9 cellular contexts compared by ENCODE assay signal in genomic region chr19:33301011-33301899, GRCh38. TPM values are rescaled to one million over a fixed set of nuclear protein-coding genes. Genes with fewer than 3 reads are reported as not detected.
DNase-seq lines count a peak whose midpoint lies in the region; ATAC-seq, FAIRE-seq and TF ChIP-seq lines count a peak whose summit lies in the region.
"Had no signal": no experiment of that assay in that cellular context is flagged by ENCODE, and none has a peak within 500 bp of the region (broad histone marks: within the 10 kb centered on the region; RNA-seq: fewer than 3 reads in every experiment).

No MANE protein-coding gene starts in this region.

- H3K27ac ChIP-seq in ACC112 (ENCODE audit: low read depth, low read length), result no peak overlapping the region
- peak overlapping the region; percentile 90 for H3K27ac ChIP-seq in HL-60 (replicated peaks)
- H3K27ac ChIP-seq in endothelial cell of umbilical vein (ENCODE audit: insufficient read depth, low read depth, low read length), result no peak overlapping the region

- no peaks in the 10 kb centered on the region for H3K9me3 Mint-ChIP-seq in natural killer cell treated with Interleukin-12 subunit alpha and Interleukin-12 subunit beta and Interleukin-15 and Interleukin-18, amount 100 ng/mL, for 72 hours

- dilution Hi-C loops in endothelial cell of umbilical vein (cut with MboI; ENCODE audit: extremely low pct_ligation_motif_present, low sequenced_read_pairs), result no loop called here

- H3K27ac Mint-ChIP-seq in natural killer cell treated with Interleukin-12 subunit alpha and Interleukin-12 subunit beta and Interleukin-15 and Interleukin-18, amount 100 ng/mL, for 72 hours, result no peak overlapping the region

- FAIRE-seq in endothelial cell of umbilical vein (lab: Jason Lieb, UNC), result no peak

- DNase-seq in HL-60 (ENCODE audit: low read depth in 1 of 2, low spot score in 1 of 2) (no peak), endothelial cell of umbilical vein (ENCODE audit: low read depth, low spot score) (no peak), mucosa of gallbladder (ENCODE audit: low spot score) (no peak)
- no peak for DNase-seq in natural killer cell treated with Interleukin-12 subunit alpha and Interleukin-12 subunit beta and Interleukin-15 and Interleukin-18, amount 100 ng/mL, for 72 hours (ENCODE audit: low spot score)
- no peak for DNase-seq in activated naive CD4-positive, alpha-beta T cell treated with anti-CD3 and anti-CD28 coated beads, Interleukin-2, amount 50 U/mL, for 16 hours

- H3K9me1 ChIP-seq in endothelial cell of umbilical vein (replicated peaks; ENCODE audit: control insufficient read depth, extremely low read depth, insufficient read depth, low read length), result no peaks in the 10 kb centered on the region

- H4K20me1 ChIP-seq in endothelial cell of umbilical vein (replicated peaks; ENCODE audit: control insufficient read depth, extremely low read depth, insufficient read depth, low read length), result no peaks in the 10 kb centered on the region

- TF ChIP-seq CTCF in HL-60 (IDR thresholded peaks at IDR 0.05; ENCODE audit: insufficient read depth, low read length) (no peak), endothelial cell of umbilical vein (IDR thresholded peaks at IDR 0.05; ENCODE audit: extremely low read depth in 1 of 2, insufficient read depth in 1 of 2, low read depth in 1 of 2, low read length in 2 of 2) (no peak)

- BruUV-seq in endothelial cell of umbilical vein (replicated peaks; lab: Mats Ljungman, UMichigan), result no TSS peak

- ATAC-seq in natural killer cell treated with Interleukin-12 subunit alpha and Interleukin-12 subunit beta and Interleukin-15 and Interleukin-18, amount 100 ng/mL, for 72 hours, result no peak
- ATAC-seq in GM21528 (IDR thresholded peaks at IDR 0.05; ENCODE audit: low FRiP score, unreplicated experiment) (no peak), GM19452 (IDR thresholded peaks at IDR 0.05; ENCODE audit: unreplicated experiment) (no peak)

- H3K4me3 ChIP-seq in ACC112 (ENCODE audit: low read depth, low read length) (peak overlapping the region; percentile 36; the same call in 1 of the 2 replicates), HL-60 (replicated peaks; ENCODE audit: insufficient read depth, low read length) (peak overlapping the region; percentile 74), endothelial cell of umbilical vein (replicated peaks in 1 of 3; ENCODE audit: insufficient read depth in 1 of 3, low read depth in 1 of 3, low read length in 3 of 3) (no peak overlapping the region)

- H3K36me3 Mint-ChIP-seq in natural killer cell treated with Interleukin-12 subunit alpha and Interleukin-12 subunit beta and Interleukin-15 and Interleukin-18, amount 100 ng/mL, for 72 hours, result no peaks in the 10 kb centered on the region

- POLR2A ChIA-PET in endothelial cell of umbilical vein (lab: Charles Lee), result no interaction called here

- no peaks in the 10 kb centered on the region for H3K4me1 Mint-ChIP-seq in natural killer cell treated with Interleukin-12 subunit alpha and Interleukin-12 subunit beta and Interleukin-15 and Interleukin-18, amount 100 ng/mL, for 72 hours (ENCODE audit: low read depth in 2 of 2)

- CTCF ChIA-PET in endothelial cell of umbilical vein (lab: Charles Lee), result interaction anchor here (1.3 kb wide), 1 partner anchor 106 kb away, joined by 3 read pairs; no protein-coding TSS in a partner anchor

- peaks cover 0 to 3% of the 10 kb centered on the region in 2 donors for H3K27me3 Mint-ChIP-seq in natural killer cell treated with Interleukin-12 subunit alpha and Interleukin-12 subunit beta and Interleukin-15 and Interleukin-18, amount 100 ng/mL, for 72 hours

- no peak overlapping the region for H2AFZ ChIP-seq in ACC112 (ENCODE audit: low read length, unreplicated experiment)
- H2AFZ ChIP-seq in endothelial cell of umbilical vein (ENCODE audit: low read depth, low read length), result no peak overlapping the region

- H3K9ac ChIP-seq in endothelial cell of umbilical vein (replicated peaks; ENCODE audit: extremely low read depth, insufficient read depth, low read length), result no peak overlapping the region

- no peaks in the 10 kb centered on the region for H3K9me3 ChIP-seq in endothelial cell of umbilical vein (replicated peaks; ENCODE audit: control insufficient read depth, insufficient read depth, low read length)

- H3K79me2 ChIP-seq in ACC112 (ENCODE audit: control insufficient read depth, insufficient read depth, low read length, unreplicated experiment) (no peaks in the 10 kb centered on the region), endothelial cell of umbilical vein (ENCODE audit: control insufficient read depth, insufficient read depth, low read length) (no peaks in the 10 kb centered on the region)

- H3K4me3 Mint-ChIP-seq in natural killer cell treated with Interleukin-12 subunit alpha and Interleukin-12 subunit beta and Interleukin-15 and Interleukin-18, amount 100 ng/mL, for 72 hours, result peak overlapping the region; percentile 48

- no peak overlapping the region for H3K4me2 ChIP-seq in endothelial cell of umbilical vein (ENCODE audit: insufficient read depth, low read length)

- H3K27me3 ChIP-seq in ACC112 (ENCODE audit: insufficient read depth, low read length) (peaks cover 30% of the 10 kb centered on the region), HL-60 (ENCODE audit: insufficient read depth, poor library complexity, severe bottlenecking) (no peaks in the 10 kb centered on the region), endothelial cell of umbilical vein (ENCODE audit: control insufficient read depth in 2 of 2, insufficient read depth in 2 of 2, low read length in 2 of 2) (peaks cover 25 to 46% of the 10 kb centered on the region in 2 experiments)

- intact Hi-C loops in endothelial cell of umbilical vein (cut with micrococcal nuclease), result loop anchor here (5.0 kb wide), 1 partner anchor 96 kb away; no protein-coding TSS in a partner anchor

- no peak for TF ChIP-seq POLR2A in endothelial cell of umbilical vein (IDR thresholded peaks at IDR 0.05; ENCODE audit: low read depth, low read length)

- H3K36me3 ChIP-seq in ACC112 (ENCODE audit: insufficient read depth, low read length) (no peaks in the 10 kb centered on the region), endothelial cell of umbilical vein (ENCODE audit: control insufficient read depth in 2 of 2, extremely low read depth in 1 of 2, insufficient read depth in 2 of 2, low read length in 2 of 2) (no peaks in the 10 kb centered on the region)

- H3K4me1 ChIP-seq in ACC112 (ENCODE audit: control insufficient read depth, insufficient read depth, low read length, unreplicated experiment) (no peaks in the 10 kb centered on the region), endothelial cell of umbilical vein (ENCODE audit: control insufficient read depth, extremely low read depth, insufficient read depth, low read length) (peaks cover 9% of the 10 kb centered on the region)

TF ChIP-seq in endothelial cell of umbilical vein, 7 proteins besides CTCF, POLR2A, EP300 and RAD21:
- no peak for TF ChIP-seq POLR2AphosphoS5 (IDR thresholded peaks at IDR 0.05; ENCODE audit: insufficient read depth, low read depth, low read length)
- TF ChIP-seq GATA2 (IDR thresholded peaks at IDR 0.05; ENCODE audit: insufficient read depth, insufficient read length, low read depth, low read length), result no peak
- peak; percentile 90 for TF ChIP-seq EZH2 (IDR thresholded peaks at IDR 0.05; ENCODE audit: borderline replicate concordance, low read depth, low read length, severe bottlenecking)
- TF ChIP-seq MYC (IDR thresholded peaks at IDR 0.05; ENCODE audit: low read depth, low read length), result no peak
- TF ChIP-seq FOS (IDR thresholded peaks at IDR 0.05; ENCODE audit: borderline replicate concordance, insufficient read depth, low read length), result no peak

RNA-seq across cellular contexts. Expression of gene CEBPA, which starts 1.1 kb away (rescaled TPM):
- total RNA-seq in endothelial cell of umbilical vein (not detected in 2 replicates), mucosa of gallbladder (22.2 TPM)
- polyA plus RNA-seq in endothelial cell of umbilical vein, result 0.05 and 0.06 TPM in 2 replicates
- 0.04 TPM in 2 replicates for polyA plus RNA-seq in endothelial cell of umbilical vein (2011; cell fraction: cytosol; rRNA removed)
- polyA plus RNA-seq in endothelial cell of umbilical vein (2011; cell fraction: nucleus; rRNA removed), result not detected in 2 replicates
- not detected in 2 replicates for polyA plus RNA-seq in endothelial cell of umbilical vein (2012)
- polyA minus RNA-seq in endothelial cell of umbilical vein, result 0.11 TPM in 1 of 2 replicates, not detected in the other
- 6.9 TPM for polyA minus RNA-seq in endothelial cell of umbilical vein (2011; cell fraction: cytosol; rRNA and poly(A)+ RNA removed)
- not detected in 2 replicates for polyA minus RNA-seq in endothelial cell of umbilical vein (2011; cell fraction: nucleus; rRNA and poly(A)+ RNA removed)
- total RNA-seq in natural killer cell treated with Interleukin-12 subunit alpha and Interleukin-12 subunit beta and Interleukin-15 and Interleukin-18, amount 100 ng/mL, for 72 hours, result 1 to 10 TPM; 1.3 to 1.9 TPM
- total RNA-seq: M059J had no signal

Comparison
In these comparisons a context has a peak if more than half of its experiments do, and no peak if none do; other contexts are left out.
1. H3K4me3 ChIP-seq: peak in ACC112 (single experiment) and HL-60 (single experiment); none in endothelial cell of umbilical vein (0 of 3).